In genomic region chr5:172356527-172356926, GRCh38 we compare ENCODE assay signal across 6 cellular contexts.
"Had no signal": no experiment of that assay in that cellular context is flagged by ENCODE, and none has a peak within 500 bp of the region (broad histone marks: within the 10 kb centered on the region; RNA-seq: fewer than 3 reads in every experiment).

No MANE protein-coding gene starts in this region.

- H3K4me3 ChIP-seq: GM23338 had no signal

- H2AFZ ChIP-seq: GM23338 had no signal

- H3K27ac Mint-ChIP-seq: GM23338, H9, HFFc6, IgD-negative memory B cell had no signal

- H3K4me2 ChIP-seq: GM23338 had no signal

- DNase-seq: H9, HCEC 1CT, HFFc6, KBM-7 had no signal

- H3K9me3 Mint-ChIP-seq: GM23338, H9, HFFc6 had no signal

- H3K4me1 Mint-ChIP-seq: IgD-negative memory B cell had no signal

- H3K4me3 Mint-ChIP-seq: GM23338, H9, HFFc6, IgD-negative memory B cell had no signal

- ATAC-seq: GM23338 had no signal
